1 cellular context compared by ENCODE assay signal in genomic region chr1:214541206-214541605, GRCh38.
TF ChIP-seq lines count a peak whose summit lies in the region.

No MANE protein-coding gene starts in this region.

TF ChIP-seq in GM23338, 12 proteins besides CTCF, POLR2A, EP300 and RAD21 (continued from another document):
- TF ChIP-seq ZNF462 (CRISPR knock-in tag; IDR thresholded peaks at IDR 0.05) (no peak), NANOG (IDR thresholded peaks at IDR 0.05; ENCODE audit: borderline replicate concordance) (no peak), EZH2phosphoT487 (IDR thresholded peaks at IDR 0.05; ENCODE audit: unreplicated experiment) (no peak), POLR2AphosphoS5 (IDR thresholded peaks at IDR 0.05; ENCODE audit: low read depth) (no peak), ZNF114 (CRISPR knock-in tag; IDR thresholded peaks at IDR 0.05) (no peak), EZH2 (IDR thresholded peaks at IDR 0.05; ENCODE audit: low read depth, unreplicated experiment) (no peak), STAT1 (IDR thresholded peaks at IDR 0.05; ENCODE audit: unreplicated experiment) (no peak), ZNF331 (CRISPR knock-in tag; IDR thresholded peaks at IDR 0.05; ENCODE audit: low read depth) (no peak), ETS1 (IDR thresholded peaks at IDR 0.05) (no peak)
